In genomic region chr22:43471606-43472135, GRCh38 we compare ENCODE assay signal across 22 cellular contexts. TPM values are rescaled to one million over a fixed set of nuclear protein-coding genes. Genes with fewer than 3 reads are reported as not detected.
A peak's percentile ranks its signal among the peaks of the same experiment; 100 is the strongest.
DNase-seq lines count a peak whose midpoint lies in the region.
"Had no signal": no experiment of that assay in that cellular context is flagged by ENCODE, and none has a peak within 500 bp of the region (broad histone marks: within the 10 kb centered on the region; RNA-seq: fewer than 3 reads in every experiment).

No MANE protein-coding gene starts in this region.

- no peak overlapping the region for H3K4me3 ChIP-seq in H7 (ENCODE audit: insufficient read depth, low read depth, low read length)
- H3K4me3 ChIP-seq: A549; BLaER1 treated with 17β-estradiol and CSF1 and Interleukin-3, amounts not matched to agents 10 nM and 100 nM; GM12878 had no signal

- H3K27me3 ChIP-seq in H7 (ENCODE audit: control insufficient read depth, insufficient read depth, low read length), result no peaks in the 10 kb centered on the region
- H3K27me3 ChIP-seq: BLaER1 treated with 17β-estradiol and CSF1 and Interleukin-3, amounts not matched to agents 10 nM and 100 nM had no signal

- H3K36me3 ChIP-seq in H7 (replicated peaks; ENCODE audit: control insufficient read depth, insufficient read depth, low read length), result no peaks in the 10 kb centered on the region
- H3K36me3 ChIP-seq: BE2C; BLaER1 treated with 17β-estradiol and CSF1 and Interleukin-3, amounts not matched to agents 10 nM and 100 nM had no signal

- peak; percentile 31 for DNase-seq in H7
- DNase-seq in NCI-H69 (lab: John Stamatoyannopoulos, UW), result peak; percentile 10
- DNase-seq in mesenteric fat pad (ENCODE audit: low spot score), result peak; percentile 53
- no peak for DNase-seq in SHP77 (lab: John Stamatoyannopoulos, UW)
- DNase-seq in NCI-H510A treated with DMSO at 0.1 percent for 48 hours (lab: John Stamatoyannopoulos, UW), result no peak
- no peak for DNase-seq in amniotic stem cell (lab: John Stamatoyannopoulos, UW)
- DNase-seq: 8988T; ACHN; AML-193; BE2C; CD4-positive, alpha-beta T cell; CD8-positive, alpha-beta memory T cell; DMS 273 treated with DMSO at 0.1 percent for 48 hours; DMS79; EL; GDM1; GOT3; HCEC 1CT had no signal

- peak overlapping the region; percentile 53 for H3K27ac ChIP-seq in temporal lobe (ENCODE audit: low read depth, low read length)
- H3K27ac ChIP-seq: A549; BLaER1 treated with 17β-estradiol and CSF1 and Interleukin-3, amounts not matched to agents 10 nM and 100 nM had no signal

RNA-seq across cellular contexts. Expression of gene MPPED1, which starts 59.9 kb away (rescaled TPM):
- total RNA-seq in H7 (2014; rRNA removed; shearing (Covaris generic)), result 0.15 and 1.2 TPM in 2 replicates
- total RNA-seq in mesenteric fat pad, result not detected
- 339 TPM for total RNA-seq in temporal lobe
- total RNA-seq: CD4-positive, alpha-beta T cell; CD8-positive, alpha-beta memory T cell had no signal

Comparison
In these comparisons a context has a peak if more than half of its experiments do, and no peak if none do; other contexts are left out.
1. DNase-seq: peak in H7 (single experiment), NCI-H69 (single experiment) and mesenteric fat pad (single experiment); none in SHP77 (0 of 2), NCI-H510A treated with DMSO at 0.1 percent for 48 hours (single experiment) and amniotic stem cell (single experiment).
2. RNA of gene MPPED1, which starts 59.9 kb away (total RNA-seq): 339 TPM in temporal lobe (single experiment); 0.15 to 1.2 TPM in H7 and not detected in mesenteric fat pad (single experiment); every median in the first group is over 100 times any median in the second.